25 cellular contexts compared by ENCODE assay signal in genomic region chr20:35042268-35042667, GRCh38. TPM values are rescaled to one million over a fixed set of nuclear protein-coding genes. Genes with fewer than 3 reads are reported as not detected.
DNase-seq lines count a peak whose midpoint lies in the region; ATAC-seq, FAIRE-seq and TF ChIP-seq lines count a peak whose summit lies in the region.
"Had no signal": no experiment of that assay in that cellular context is flagged by ENCODE, and none has a peak within 500 bp of the region (broad histone marks: within the 10 kb centered on the region; RNA-seq: fewer than 3 reads in every experiment).

No MANE protein-coding gene starts in this region.

- no peaks in the 10 kb centered on the region for H3K27me3 Mint-ChIP-seq in activated T-cell treated with anti-CD3 and anti-CD28 coated beads, Interleukin-2, amount 50 U/mL, for 24 hours
- no peaks in the 10 kb centered on the region for H3K27me3 Mint-ChIP-seq in activated T-cell treated with anti-CD3 and anti-CD28 coated beads, Interleukin-2, amount 50 U/mL, for 4 hours (ENCODE audit: low read depth)

- no peak for TF ChIP-seq CTCF in dorsolateral prefrontal cortex (IDR thresholded peaks at IDR 0.05 in 54 of 56, conservative IDR thresholded peaks at IDR 0.05 in 2 of 56; ENCODE audit: low read depth in 1 of 56, partially characterized antibody in 56 of 56)
- TF ChIP-seq CTCF in MM.1S (IDR thresholded peaks at IDR 0.05; ENCODE audit: low read length): no peak

- no peaks in the 10 kb centered on the region; the same call in 1 of the 2 replicates for H4K20me1 ChIP-seq in MM.1S (ENCODE audit: insufficient read depth, low read length)

- no peaks in the 10 kb centered on the region for H3K9me3 Mint-ChIP-seq in activated T-cell treated with anti-CD3 and anti-CD28 coated beads, Interleukin-2, amount 50 U/mL, for 24 hours
- H3K9me3 Mint-ChIP-seq in activated T-cell treated with anti-CD3 and anti-CD28 coated beads, Interleukin-2, amount 50 U/mL, for 4 hours: no peaks in the 10 kb centered on the region
- H3K9me3 Mint-ChIP-seq: CD8-positive, alpha-beta T cell had no signal

- no peak overlapping the region for H3K9ac ChIP-seq in MM.1S (ENCODE audit: low read length)
- H3K9ac ChIP-seq: BLaER1 treated with 17β-estradiol and CSF1 and Interleukin-3, amounts not matched to agents 10 nM and 100 nM had no signal

- no peaks in the 10 kb centered on the region for H3K9me2 ChIP-seq in MM.1S (replicated peaks; ENCODE audit: insufficient read depth, low read length)

- H3K4me1 ChIP-seq in small intestine (ENCODE audit: control insufficient read depth in 2 of 2, insufficient read depth in 1 of 2, low read depth in 1 of 2, low read length in 1 of 2) (peaks cover 0 to 7% of the 10 kb centered on the region in 2 donors), MM.1S (ENCODE audit: low read length) (peaks cover 23% of the 10 kb centered on the region)
- H3K4me1 ChIP-seq: BLaER1 treated with 17β-estradiol and CSF1 and Interleukin-3, amounts not matched to agents 10 nM and 100 nM had no signal

- peak overlapping the region; percentile 17 for H3K27ac Mint-ChIP-seq in activated T-cell treated with anti-CD3 and anti-CD28 coated beads, Interleukin-2, amount 50 U/mL, for 24 hours
- H3K27ac Mint-ChIP-seq: CD8-positive, alpha-beta T cell had no signal

- H2AFZ ChIP-seq in MM.1S (ENCODE audit: low read length): no peak overlapping the region

- H3K9me3 ChIP-seq in small intestine (ENCODE audit: control insufficient read depth, low read depth) (no peaks in the 10 kb centered on the region), MM.1S (replicated peaks; ENCODE audit: insufficient read depth, low read length) (no peaks in the 10 kb centered on the region)
- H3K9me3 ChIP-seq: BLaER1 treated with 17β-estradiol and CSF1 and Interleukin-3, amounts not matched to agents 10 nM and 100 nM had no signal

- H3K79me2 ChIP-seq in MM.1S (ENCODE audit: low read length): peaks cover 23% of the 10 kb centered on the region

- peaks cover 77% of the 10 kb centered on the region for H3K36me3 Mint-ChIP-seq in activated T-cell treated with anti-CD3 and anti-CD28 coated beads, Interleukin-2, amount 50 U/mL, for 24 hours (ENCODE audit: low read depth)
- H3K36me3 Mint-ChIP-seq in activated T-cell treated with anti-CD3 and anti-CD28 coated beads, Interleukin-2, amount 50 U/mL, for 4 hours (ENCODE audit: insufficient read depth): peaks cover 15% of the 10 kb centered on the region

- H3F3A ChIP-seq in MM.1S (ENCODE audit: insufficient read depth, low read length): peaks cover 11% of the 10 kb centered on the region

- no peak for FAIRE-seq in small intestine (lab: Jason Lieb, UNC)
- FAIRE-seq: GM12892 had no signal

- peaks cover 2 to 3% of the 10 kb centered on the region in 2 donors for H3K36me3 ChIP-seq in small intestine (ENCODE audit: control insufficient read depth in 2 of 2, insufficient read depth in 2 of 2, low read length in 2 of 2)
- peaks cover 3% of the 10 kb centered on the region; the same call in 1 of the 2 replicates for H3K36me3 ChIP-seq in MM.1S (replicated peaks; ENCODE audit: insufficient read depth, low read length)

- H3K4me1 Mint-ChIP-seq in activated T-cell treated with anti-CD3 and anti-CD28 coated beads, Interleukin-2, amount 50 U/mL, for 24 hours (ENCODE audit: low read depth): peaks cover 8% of the 10 kb centered on the region
- peaks cover 2% of the 10 kb centered on the region for H3K4me1 Mint-ChIP-seq in activated T-cell treated with anti-CD3 and anti-CD28 coated beads, Interleukin-2, amount 50 U/mL, for 4 hours (ENCODE audit: low read depth)

- H3K27ac ChIP-seq in dorsolateral prefrontal cortex: peak overlapping the region in 58 of 59 donors; percentile 8 to 100 (median 71)
- H3K27ac ChIP-seq in small intestine (ENCODE audit: low read depth in 1 of 2, low read length in 1 of 2): no peak overlapping the region
- no peak overlapping the region for H3K27ac ChIP-seq in MM.1S (ENCODE audit: low read length)
- H3K27ac ChIP-seq: 22Rv1; BLaER1 treated with 17β-estradiol and CSF1 and Interleukin-3, amounts not matched to agents 10 nM and 100 nM had no signal

- no peak overlapping the region for H3K4me2 ChIP-seq in MM.1S (ENCODE audit: low read depth, low read length)
- H3K4me2 ChIP-seq: BLaER1 treated with 17β-estradiol and CSF1 and Interleukin-3, amounts not matched to agents 10 nM and 100 nM had no signal

- no peak overlapping the region for H3K4me3 Mint-ChIP-seq in activated T-cell treated with anti-CD3 and anti-CD28 coated beads, Interleukin-2, amount 50 U/mL, for 24 hours
- H3K4me3 Mint-ChIP-seq in activated T-cell treated with anti-CD3 and anti-CD28 coated beads, Interleukin-2, amount 50 U/mL, for 4 hours: no peak overlapping the region
- H3K4me3 Mint-ChIP-seq: CD8-positive, alpha-beta T cell had no signal

- no peaks in the 10 kb centered on the region for H3K27me3 ChIP-seq in dorsolateral prefrontal cortex
- no peaks in the 10 kb centered on the region for H3K27me3 ChIP-seq in small intestine (ENCODE audit: control insufficient read depth in 2 of 2, insufficient read depth in 2 of 2, low read length in 2 of 2)
- no peaks in the 10 kb centered on the region for H3K27me3 ChIP-seq in MM.1S (replicated peaks; ENCODE audit: insufficient read depth, low read length)
- H3K27me3 ChIP-seq: BLaER1 treated with 17β-estradiol and CSF1 and Interleukin-3, amounts not matched to agents 10 nM and 100 nM had no signal

- ATAC-seq in activated T-cell treated with anti-CD3 and anti-CD28 coated beads, Interleukin-2, amount 50 U/mL, for 4 hours: no peak
- ATAC-seq in HG03442 (IDR thresholded peaks at IDR 0.05; ENCODE audit: unreplicated experiment): no peak
- ATAC-seq: CD8-positive, alpha-beta T cell; Panc1 had no signal

- intact Hi-C loops in dorsolateral prefrontal cortex (cut with DNase I): no loop called here

- H3K4me3 ChIP-seq in dorsolateral prefrontal cortex (no peak overlapping the region), small intestine (ENCODE audit: low read depth in 1 of 2, low read length in 2 of 2) (no peak overlapping the region), MM.1S (ENCODE audit: low read length) (no peak overlapping the region)
- H3K4me3 ChIP-seq: BLaER1 treated with 17β-estradiol and CSF1 and Interleukin-3, amounts not matched to agents 10 nM and 100 nM had no signal

- no peak for DNase-seq in activated T-cell treated with anti-CD3 and anti-CD28 coated beads, Interleukin-2, amount 50 U/mL, for 24 hours
- DNase-seq in activated T-cell treated with anti-CD3 and anti-CD28 coated beads, Interleukin-2, amount 50 U/mL, for 4 hours: no peak
- DNase-seq in dorsolateral prefrontal cortex: no peak
- peak; percentile 23 for DNase-seq in small intestine
- DNase-seq in NAMALWA (ENCODE audit: low spot score): no peak
- no peak for DNase-seq in MM.1S
- no peak for DNase-seq in stimulated activated CD4-positive, alpha-beta T cell treated with anti-CD3 and anti-CD28 coated beads, Interleukin-15, amount 100 ng/mL, for 24 hours
- DNase-seq: ACHN; CD8-positive, alpha-beta T cell; DND-41; H7; Kasumi-1; NCI-H1092; NCI-H1436 treated with DMSO at 0.1 percent for 48 hours; NCI-H1930; NCI-H226; NCI-H524; NCI-H774; NK-92 treated with Interleukin-12 subunit alpha and Interleukin-12 subunit beta, amount 100 ng/mL, for 24 hours; SIG-M5 had no signal

RNA-seq across cellular contexts. Expression of gene TRPC4AP, which starts 50.3 kb away (rescaled TPM):
- 10 to 100 TPM; 46.2 to 49.7 (median 47.2) TPM for total RNA-seq in activated T-cell treated with anti-CD3 and anti-CD28 coated beads, Interleukin-2, amount 50 U/mL, for 4 hours
- total RNA-seq in dorsolateral prefrontal cortex: 10 to 100 TPM; 43.4 to 98.1 (median 66.6) TPM
- 10 to 100 TPM; 32.4 to 45.2 (median 39.2) TPM for polyA plus RNA-seq in small intestine

Comparison
In these comparisons a context has a peak if more than half of its experiments do, and no peak if none do; other contexts are left out.
1. H3K27ac ChIP-seq: peak in dorsolateral prefrontal cortex (58 of 59); none in small intestine (0 of 2) and MM.1S (single experiment).